8 cellular contexts compared by ENCODE assay signal in the genomic region with DNA sequence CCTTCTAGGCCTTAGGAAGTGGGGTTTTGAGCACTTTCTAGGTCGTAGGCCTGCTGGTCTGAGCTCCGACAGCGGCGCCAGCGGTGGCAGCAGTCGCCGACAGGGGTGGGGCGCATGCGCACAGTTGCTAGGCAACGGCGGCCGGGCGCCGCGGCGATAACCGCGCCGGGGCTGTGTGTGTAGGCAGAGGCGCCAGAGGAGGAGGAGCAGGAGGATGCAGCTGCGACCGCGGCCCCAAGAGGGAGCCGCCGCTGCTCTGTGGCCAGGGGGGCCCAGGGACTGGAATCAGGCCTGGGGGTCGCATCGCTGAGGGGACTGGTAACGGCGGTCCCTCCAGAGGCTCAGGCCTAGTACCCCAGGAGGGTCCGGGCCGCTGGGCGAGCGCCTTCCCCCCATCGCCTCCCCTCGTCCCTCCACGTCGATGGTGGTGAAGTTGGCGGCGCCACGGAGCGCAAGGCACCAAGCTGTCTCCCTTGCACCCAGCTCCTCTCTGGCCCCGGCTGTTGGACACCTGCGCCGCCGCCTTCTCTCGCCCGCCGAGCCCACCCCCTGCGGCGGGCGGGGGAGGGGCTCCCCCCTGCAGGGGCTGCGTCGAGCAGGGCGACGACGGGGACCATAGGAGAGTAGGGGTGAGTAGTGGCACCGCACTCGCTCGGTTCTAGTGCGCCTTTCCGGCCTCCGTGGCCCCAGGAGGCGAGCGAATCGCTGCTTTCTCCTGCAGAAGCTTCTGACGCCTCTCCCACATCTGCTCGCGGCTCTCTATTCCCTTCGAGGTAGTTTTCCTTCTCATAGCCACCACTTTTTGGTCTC. TPM values are rescaled to one million over a fixed set of nuclear protein-coding genes. Genes with fewer than 3 reads are reported as not detected.
A peak's percentile ranks its signal among the peaks of the same experiment; 100 is the strongest.
DNase-seq lines count a peak whose midpoint lies in the region; ATAC-seq and TF ChIP-seq lines count a peak whose summit lies in the region.

Gene ZC3H12B (plus strand): TSS at position 186 of the 810 bp plus-strand sequence.

- peak; percentile 92 for ATAC-seq in activated CD4-positive, alpha-beta T cell treated with anti-CD3 and anti-CD28 coated beads for 36 hours

- H3K36me3 ChIP-seq in colonic mucosa, result no peaks in the 10 kb centered on the region

- POLR2A ChIA-PET in activated CD4-positive, alpha-beta T cell treated with anti-CD3 and anti-CD28 coated beads for 36 hours (lab: Charles Lee), result interaction anchor here (0.6 kb wide), 1 partner anchor 790 kb away, joined by 3 read pairs; no protein-coding TSS in a partner anchor

- H3K27me3 Mint-ChIP-seq in activated CD4-positive, alpha-beta T cell treated with anti-CD3 and anti-CD28 coated beads for 36 hours, result no peaks in the 10 kb centered on the region

- peak within 1 kb of the TSS; percentile 85 for H3K27ac ChIP-seq in colonic mucosa

- H3K9ac ChIP-seq in colonic mucosa (ENCODE audit: low read depth in 2 of 2, low read length in 2 of 2), result peak within 1 kb of the TSS; percentile 58 to 79

- peak; percentile 40 for TF ChIP-seq CTCF in colonic mucosa (IDR thresholded peaks at IDR 0.05)

- no peaks in the 10 kb centered on the region for H3K27me3 ChIP-seq in colonic mucosa

- H3K4me3 Mint-ChIP-seq in activated CD4-positive, alpha-beta T cell treated with anti-CD3 and anti-CD28 coated beads for 36 hours, result peak within 1 kb of the TSS; percentile 87

- intact Hi-C loops in activated CD4-positive, alpha-beta T cell treated with anti-CD3 and anti-CD28 coated beads for 36 hours (cut with DNase I, micrococcal nuclease), result loop anchor here (1.0 to 10.0 kb wide), 6 partner anchors 59 to 1280 kb away; partner anchors contain the start of genes ZC4H2 (in 2 of the 2), AMER1 (in 1 of the 2), LAS1L (in 1 of the 2) and MTMR8 (in 1 of the 2)
- intact Hi-C loops in colonic mucosa (cut with DNase I), result no loop called here

- H3K4me3 ChIP-seq in colonic mucosa, result peak within 1 kb of the TSS; percentile 56

- H3K27ac Mint-ChIP-seq in activated CD4-positive, alpha-beta T cell treated with anti-CD3 and anti-CD28 coated beads for 36 hours, result peak within 1 kb of the TSS; percentile 85

- H3K4me1 ChIP-seq in colonic mucosa, result no peaks in the 10 kb centered on the region

- H3K9me3 ChIP-seq in colonic mucosa, result no peaks in the 10 kb centered on the region

- H3K9me3 Mint-ChIP-seq in activated CD4-positive, alpha-beta T cell treated with anti-CD3 and anti-CD28 coated beads for 36 hours (ENCODE audit: low read depth), result no peaks in the 10 kb centered on the region

- no peaks in the 10 kb centered on the region for H3K36me3 Mint-ChIP-seq in activated CD4-positive, alpha-beta T cell treated with anti-CD3 and anti-CD28 coated beads for 36 hours (ENCODE audit: low read depth)

- CTCF ChIA-PET in activated CD4-positive, alpha-beta T cell treated with anti-CD3 and anti-CD28 coated beads for 36 hours (lab: Charles Lee), result interaction anchor here (0.6 to 1.2 kb wide), 2 partner anchors 17 to 1694 kb away, joined by 3 to 6 read pairs; no protein-coding TSS in a partner anchor

- peaks cover 17% of the 10 kb centered on the region for H3K4me1 Mint-ChIP-seq in activated CD4-positive, alpha-beta T cell treated with anti-CD3 and anti-CD28 coated beads for 36 hours

- DNase-seq in GDM1 (lab: John Stamatoyannopoulos, UW) (peak; percentile 26), H4 (ENCODE audit: low spot score) (peak; percentile 78), NAMALWA (ENCODE audit: low spot score) (peak; percentile 87), colonic mucosa (peak; percentile 82), left kidney (ENCODE audit: low read depth, low spot score) (peak; percentile 93), GOT3 (lab: John Stamatoyannopoulos, UW) (no peak)
- DNase-seq in activated CD4-positive, alpha-beta T cell treated with anti-CD3 and anti-CD28 coated beads for 36 hours, result peak; percentile 90
- peak; percentile 78 to 81 for DNase-seq in stimulated activated CD4-positive, alpha-beta T cell treated with anti-CD3 and anti-CD28 coated beads, Interleukin-2, amount 100 ng/mL, for 24 hours

RNA-seq across cellular contexts. Expression of gene ZC3H12B, which starts in this region (rescaled TPM):
- 0.04 and 0.43 TPM in 2 replicates for total RNA-seq in H4 (2014; rRNA removed; shearing (Covaris generic))
- total RNA-seq in activated CD4-positive, alpha-beta T cell treated with anti-CD3 and anti-CD28 coated beads for 36 hours, result under 1 TPM; 0.76 to 0.82 TPM
- total RNA-seq in colonic mucosa, result 1 to 10 TPM; 1.4 to 3.7 TPM

Comparison
In these comparisons a context has a peak if more than half of its experiments do, and no peak if none do; other contexts are left out.
1. Peak in DNase-seq in H4; RNA of the gene not detected or under 1 TPM.
2. Peak in DNase-seq and ATAC-seq in activated CD4-positive, alpha-beta T cell treated with anti-CD3 and anti-CD28 coated beads for 36 hours; RNA of the gene not detected or under 1 TPM.